26 cellular contexts compared by ENCODE assay signal in the genomic region with DNA sequence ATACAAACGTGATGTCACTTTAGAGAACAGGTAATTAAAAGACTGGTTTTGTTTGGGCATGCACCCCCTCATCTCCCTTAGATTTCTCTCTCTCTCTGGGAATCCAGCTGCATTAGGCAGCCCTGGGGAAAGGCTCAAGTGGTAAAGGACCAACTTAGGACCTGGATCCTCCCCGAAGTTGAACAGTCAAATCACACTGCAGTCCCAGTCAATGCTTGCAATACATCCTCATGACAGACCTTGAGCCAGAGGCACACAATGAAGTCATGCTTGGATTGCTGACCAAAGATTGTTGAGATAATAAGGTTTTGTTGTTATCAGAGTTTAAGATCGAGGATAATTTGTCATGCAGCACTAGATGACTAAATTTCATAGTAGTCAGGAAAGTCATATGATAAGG.
"Had no signal": no experiment of that assay in that cellular context is flagged by ENCODE, and none has a peak within 500 bp of the region (broad histone marks: within the 10 kb centered on the region; RNA-seq: fewer than 3 reads in every experiment).

No MANE protein-coding gene starts in this region.

- DNase-seq: islet precursor cell; left cardiac atrium; lower lobe of right lung; mammary epithelial cell; mesenchymal stem cell; naive thymus-derived CD8-positive, alpha-beta T cell; occipital lobe; stimulated activated CD4-positive, alpha-beta T cell treated with anti-CD3 and anti-CD28 coated beads, Interleukin-12 subunit alpha, Interleukin-12 subunit beta, amount 100 ng/mL, for 4 hours; stimulated activated CD4-positive, alpha-beta T cell treated with anti-CD3 and anti-CD28 coated beads, Interleukin-15, amount 100 ng/mL, for 24 hours; stimulated activated CD4-positive, alpha-beta T cell treated with anti-CD3 and anti-CD28 coated beads, Interleukin-2, amount 100 ng/mL, for 24 hours; stimulated activated CD4-positive, alpha-beta T cell treated with anti-CD3 and anti-CD28 coated beads, Interleukin-4, amount 100 ng/mL, for 1 hour; stimulated activated naive B cell treated with anti-CD40 and anti-IgM and Interleukin-4, amounts not matched to agents 10 μg/mL and 1 μg/mL and 100 μg/mL, for 72 hours; stimulated activated naive CD8-positive, alpha-beta T cell treated with anti-CD3 and anti-CD28 coated beads, Interleukin-15, Interleukin-2, amounts not matched to agents 100 U/mL and 50 U/mL, for 24 hours; stomach; testis; thyroid gland; transverse colon; upper lobe of left lung had no signal

- H3K4me2 ChIP-seq: hepatocyte had no signal

- H3K27ac ChIP-seq: hepatocyte, lower lobe of right lung, neutrophil, parathyroid adenoma, right atrium auricular region, skin epidermis, stomach, testis, thyroid gland, transverse colon, upper lobe of left lung, vagina had no signal

- ATAC-seq: left cardiac atrium; left lobe of liver; lower lobe of right lung; naive thymus-derived CD8-positive, alpha-beta T cell; sciatic nerve; stimulated activated naive B cell treated with anti-CD40 and anti-IgM and Interleukin-4, amounts not matched to agents 10 μg/mL and 1 μg/mL and 100 μg/mL, for 72 hours; stimulated activated naive CD8-positive, alpha-beta T cell treated with anti-CD3 and anti-CD28 coated beads, Interleukin-15, Interleukin-2, amounts not matched to agents 100 U/mL and 50 U/mL, for 24 hours had no signal

- H3K4me3 ChIP-seq: hepatocyte, lower lobe of right lung, right atrium auricular region, skin epidermis, stomach, testis, thyroid gland, transverse colon, upper lobe of left lung, vagina had no signal

- H3K9me3 ChIP-seq: lower lobe of right lung, neutrophil, right atrium auricular region, testis, thyroid gland, upper lobe of left lung, vagina had no signal

- H3K4me1 ChIP-seq: lower lobe of right lung, parathyroid adenoma, right atrium auricular region, stomach, testis, thyroid gland, transverse colon, upper lobe of left lung, vagina had no signal

- H2AFZ ChIP-seq: hepatocyte, parathyroid adenoma had no signal

- H3K36me3 ChIP-seq: lower lobe of right lung, neutrophil, right atrium auricular region, stomach, thyroid gland, transverse colon, upper lobe of left lung, vagina had no signal

- H3K9ac ChIP-seq: parathyroid adenoma had no signal

- H3K27me3 ChIP-seq: hepatocyte, neutrophil, right atrium auricular region, stomach, testis, thyroid gland, transverse colon, upper lobe of left lung, vagina had no signal

- H3K79me2 ChIP-seq: hepatocyte, parathyroid adenoma had no signal
